21 cellular contexts compared by ENCODE assay signal in the genomic region with DNA sequence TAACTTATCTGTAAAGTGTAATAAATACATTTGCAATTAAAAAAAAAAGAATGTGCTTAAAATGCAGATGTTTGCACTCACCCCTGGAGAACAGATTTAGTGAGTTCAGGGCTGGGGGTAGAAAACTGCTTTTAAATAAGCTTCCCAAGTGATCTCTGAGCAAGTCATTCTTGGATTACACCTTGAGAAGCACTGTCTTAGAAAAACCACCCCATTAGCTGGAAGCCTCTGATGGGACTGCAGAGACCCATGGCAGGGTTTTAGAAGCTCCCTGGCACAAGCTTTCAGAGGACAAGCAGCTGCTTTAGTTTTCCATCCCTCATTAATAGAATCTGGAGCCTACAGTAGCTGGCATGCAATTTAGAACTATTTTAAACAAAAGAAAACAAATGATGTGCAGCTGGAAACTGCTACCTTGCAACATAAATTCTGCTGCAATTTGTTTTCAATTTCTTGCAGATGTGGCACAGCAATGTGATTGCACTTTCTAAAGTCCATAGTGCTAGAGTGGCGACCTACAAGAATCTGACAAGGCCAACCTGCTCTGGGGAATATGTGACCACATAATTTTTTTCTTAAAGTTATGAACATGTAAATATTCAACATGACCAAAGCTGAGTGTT.
"Had no signal": no experiment of that assay in that cellular context is flagged by ENCODE, and none has a peak within 500 bp of the region (broad histone marks: within the 10 kb centered on the region; RNA-seq: fewer than 3 reads in every experiment).

No MANE protein-coding gene starts in this region.

- H3K9me3 Mint-ChIP-seq: activated T-helper 1 cell treated with anti-CD3 and anti-CD28 coated beads, Interleukin-12 subunit alpha, Interleukin-12 subunit beta, Interleukin-2, Interleukin-4 antibody, amounts not matched to agents 30 ng/mL and 10 ng/mL and 1 ng/mL, durations not matched to agents 14 hours and 24 hours and 36 hours; endodermal cell; natural killer cell treated with Interleukin-12 subunit alpha and Interleukin-12 subunit beta and Interleukin-15 and Interleukin-18, amount 100 ng/mL, for 72 hours had no signal

- H3K27me3 ChIP-seq: neutrophil, stomach, suprapubic skin, tibial nerve had no signal

- H3K9me3 ChIP-seq: neutrophil, stomach, suprapubic skin, tibial nerve had no signal

- DNase-seq: activated CD4-positive, alpha-beta T cell treated with anti-CD3 and anti-CD28 coated beads for 1 hour; activated CD4-positive, alpha-beta T cell treated with anti-CD3 and anti-CD28 coated beads, Interleukin-2, amount 50 U/mL, for 1 hour; activated CD8-positive, alpha-beta T cell treated with anti-CD3 and anti-CD28 coated beads, Interleukin-2, amount 10 ng/mL, durations not matched to agents 7 days and 5 days; central memory CD4-positive, alpha-beta T cell; endodermal cell; hypothalamus; midbrain; right cardiac atrium; stimulated activated CD4-positive, alpha-beta T cell treated with anti-CD3 and anti-CD28 coated beads, Interleukin-1b, Interleukin-23, amount 100 ng/mL, for 48 hours; stomach; T-helper 9 cell had no signal

- H3K4me1 ChIP-seq: parathyroid adenoma, suprapubic skin had no signal

- H3K36me3 ChIP-seq: neutrophil, stomach, suprapubic skin, tibial nerve had no signal

- H3K4me3 ChIP-seq: coronary artery, skin epidermis, stomach, suprapubic skin, tibial nerve had no signal

- H3K79me2 ChIP-seq: parathyroid adenoma had no signal

- H3K9ac ChIP-seq: parathyroid adenoma had no signal

- H2AFZ ChIP-seq: parathyroid adenoma had no signal

- H3K27ac ChIP-seq: coronary artery, neutrophil, parathyroid adenoma, skin epidermis, stomach, suprapubic skin, tibial nerve had no signal

- ATAC-seq: activated CD8-positive, alpha-beta T cell treated with anti-CD3 and anti-CD28 coated beads, Interleukin-2, amount 10 ng/mL, durations not matched to agents 7 days and 5 days; right cardiac atrium; stimulated activated memory B cell treated with anti-CD40 and anti-IgM and Interleukin-4, amounts not matched to agents 10 μg/mL and 1 μg/mL and 100 μg/mL, for 72 hours had no signal

- H3K27ac Mint-ChIP-seq: activated CD8-positive, alpha-beta T cell treated with anti-CD3 and anti-CD28 coated beads, Interleukin-2, amount 10 ng/mL, durations not matched to agents 7 days and 5 days; activated naive CD8-positive, alpha-beta T cell; activated T-helper 1 cell treated with anti-CD3 and anti-CD28 coated beads, Interleukin-12 subunit alpha, Interleukin-12 subunit beta, Interleukin-2, Interleukin-4 antibody, amounts not matched to agents 30 ng/mL and 10 ng/mL and 1 ng/mL, durations not matched to agents 14 hours and 24 hours and 36 hours; endodermal cell; natural killer cell treated with Interleukin-12 subunit alpha and Interleukin-12 subunit beta and Interleukin-15 and Interleukin-18, amount 100 ng/mL, for 72 hours; stimulated activated memory B cell treated with anti-CD40 and anti-IgM and Interleukin-4, amounts not matched to agents 10 μg/mL and 1 μg/mL and 100 μg/mL, for 72 hours had no signal

- H3K36me3 Mint-ChIP-seq: natural killer cell treated with Interleukin-12 subunit alpha and Interleukin-12 subunit beta and Interleukin-15 and Interleukin-18, amount 100 ng/mL, for 72 hours; stimulated activated memory B cell treated with anti-CD40 and anti-IgM and Interleukin-4, amounts not matched to agents 10 μg/mL and 1 μg/mL and 100 μg/mL, for 72 hours had no signal

- H3K27me3 Mint-ChIP-seq: activated naive CD8-positive, alpha-beta T cell; stimulated activated memory B cell treated with anti-CD40 and anti-IgM and Interleukin-4, amounts not matched to agents 10 μg/mL and 1 μg/mL and 100 μg/mL, for 72 hours had no signal

- H3K4me3 Mint-ChIP-seq: activated CD8-positive, alpha-beta T cell treated with anti-CD3 and anti-CD28 coated beads, Interleukin-2, amount 10 ng/mL, durations not matched to agents 7 days and 5 days; activated naive CD8-positive, alpha-beta T cell; activated T-helper 1 cell treated with anti-CD3 and anti-CD28 coated beads, Interleukin-12 subunit alpha, Interleukin-12 subunit beta, Interleukin-2, Interleukin-4 antibody, amounts not matched to agents 30 ng/mL and 10 ng/mL and 1 ng/mL, durations not matched to agents 14 hours and 24 hours and 36 hours; endodermal cell; natural killer cell treated with Interleukin-12 subunit alpha and Interleukin-12 subunit beta and Interleukin-15 and Interleukin-18, amount 100 ng/mL, for 72 hours; stimulated activated memory B cell treated with anti-CD40 and anti-IgM and Interleukin-4, amounts not matched to agents 10 μg/mL and 1 μg/mL and 100 μg/mL, for 72 hours had no signal
